ENCODE assay signal across 24 cellular contexts in genomic region chr1:52944566-52944965, GRCh38. TPM values are rescaled to one million over a fixed set of nuclear protein-coding genes. Genes with fewer than 3 reads are reported as not detected.
DNase-seq lines count a peak whose midpoint lies in the region; ATAC-seq, FAIRE-seq and TF ChIP-seq lines count a peak whose summit lies in the region.
"Had no signal": no experiment of that assay in that cellular context is flagged by ENCODE, and none has a peak within 500 bp of the region (broad histone marks: within the 10 kb centered on the region; RNA-seq: fewer than 3 reads in every experiment).

No MANE protein-coding gene starts in this region.

- peak overlapping the region; percentile 55 for H3K4me2 ChIP-seq in HCT116 (ENCODE audit: low read length)
- H3K4me2 ChIP-seq in K562 (ENCODE audit: insufficient read depth, low read length), result no peak overlapping the region
- H3K4me2 ChIP-seq in PC-9, result no peak overlapping the region
- H3K4me2 ChIP-seq: A549; BLaER1 treated with 17β-estradiol and CSF1 and Interleukin-3, amounts not matched to agents 10 nM and 100 nM had no signal

- TF ChIP-seq POLR2A in HCT116 (IDR thresholded peaks at IDR 0.05; ENCODE audit: borderline replicate concordance, extremely low read depth, insufficient read depth, insufficient read length) (no peak), K562 (conservative IDR thresholded peaks at IDR 0.05) (no peak)

- no peaks in the 10 kb centered on the region for H3K4me1 Mint-ChIP-seq in Calu3 (ENCODE audit: low read depth, unreplicated experiment)

- no peaks in the 10 kb centered on the region for H3K27me3 ChIP-seq in HCT116 (ENCODE audit: insufficient read depth, low read length)
- H3K27me3 ChIP-seq in K562 (ENCODE audit: control insufficient read depth in 2 of 2, insufficient read depth in 2 of 2, low read length in 2 of 2), result no peaks in the 10 kb centered on the region
- H3K27me3 ChIP-seq in PC-9 (ENCODE audit: insufficient read depth, low read depth), result no peaks in the 10 kb centered on the region
- H3K27me3 ChIP-seq: BE2C; BLaER1 treated with 17β-estradiol and CSF1 and Interleukin-3, amounts not matched to agents 10 nM and 100 nM had no signal

- CTCF ChIA-PET in Calu3 (lab: Charles Lee) (interaction anchor here (0.7 to 1.0 kb wide), 2 partner anchors 11 to 17 kb away, joined by 3 to 6 read pairs; partner anchors contain the start of gene SCP2), HCT116 (lab: Charles Lee) (no interaction called here), K562 (lab: Yijun Ruan, JAX; ENCODE audit: low intra/inter-chr PET ratio) (no interaction called here), PC-9 (lab: Charles Lee) (interaction anchor here (1.0 kb wide), 1 partner anchor 242 kb away, joined by 3 read pairs; no protein-coding TSS in a partner anchor)

- H3K4me1 ChIP-seq in HCT116 (ENCODE audit: control insufficient read depth in 1 of 2, insufficient read depth in 2 of 2, low read length in 2 of 2) (peaks cover 19 to 23% of the 10 kb centered on the region in 2 experiments; a peak in 3 of 4 replicates), K562 (replicated peaks in 1 of 2; ENCODE audit: control insufficient read depth in 2 of 2, insufficient read depth in 2 of 2, low read length in 2 of 2) (no peaks in the 10 kb centered on the region; a peak in 2 of 5 replicates), PC-9 (replicated peaks; ENCODE audit: insufficient read depth) (no peaks in the 10 kb centered on the region)
- H3K4me1 ChIP-seq: BE2C; BLaER1 treated with 17β-estradiol and CSF1 and Interleukin-3, amounts not matched to agents 10 nM and 100 nM; HAP-1 had no signal

- RAD21 ChIA-PET in HCT116 (lab: Charles Lee; ENCODE audit: low non-redundant PET in 1 of 2, low total read pairs in 2 of 2, uncharacterized antibody in 2 of 2, unreplicated experiment in 2 of 2), result no interaction called here

- no peak overlapping the region for H3K27ac ChIP-seq in HCT116 (ENCODE audit: low read depth, low read length)
- no peak overlapping the region for H3K27ac ChIP-seq in K562 (ENCODE audit: extremely low read depth, low read depth, low read length)
- no peak overlapping the region for H3K27ac ChIP-seq in PC-9
- H3K27ac ChIP-seq: A549; BLaER1 treated with 17β-estradiol and CSF1 and Interleukin-3, amounts not matched to agents 10 nM and 100 nM had no signal

- no peaks in the 10 kb centered on the region for H3K79me2 ChIP-seq in HCT116 (ENCODE audit: insufficient read depth, low read length)
- no peaks in the 10 kb centered on the region for H3K79me2 ChIP-seq in K562 (ENCODE audit: control insufficient read depth, insufficient read depth, low read length)
- H3K79me2 ChIP-seq in PC-9 (ENCODE audit: low read depth), result no peaks in the 10 kb centered on the region

- no peaks in the 10 kb centered on the region for H3F3A ChIP-seq in PC-9 (ENCODE audit: insufficient read depth, low read depth)

- in situ Hi-C loops in K562 (cut with MboI), result no loop called here

- H3K4me3 Mint-ChIP-seq in Calu3 (ENCODE audit: low read depth, unreplicated experiment), result no peak overlapping the region
- H3K4me3 Mint-ChIP-seq: CD14-positive monocyte; CD4-positive, alpha-beta T cell; CD8-positive, alpha-beta memory T cell had no signal

- no peak overlapping the region for H3K27ac Mint-ChIP-seq in Calu3 (ENCODE audit: unreplicated experiment)
- H3K27ac Mint-ChIP-seq: CD4-positive, alpha-beta T cell had no signal

- H3K36me3 ChIP-seq in HCT116 (ENCODE audit: control insufficient read depth in 1 of 2, insufficient read depth in 2 of 2, low read length in 2 of 2) (no peaks in the 10 kb centered on the region), K562 (ENCODE audit: control insufficient read depth, insufficient read depth, low read length) (no peaks in the 10 kb centered on the region), PC-9 (ENCODE audit: low read depth) (no peaks in the 10 kb centered on the region)
- H3K36me3 ChIP-seq: BE2C, HAP-1 had no signal

- BruUV-seq in Calu3 (replicated peaks; lab: Mats Ljungman, UMichigan) (no TSS peak), HCT116 (replicated peaks; lab: Mats Ljungman, UMichigan) (no TSS peak), K562 (replicated peaks; lab: Mats Ljungman, UMichigan) (no TSS peak), PC-9 (replicated peaks; lab: Mats Ljungman, UMichigan) (no TSS peak)

- H3K9me3 ChIP-seq in HCT116 (ENCODE audit: control insufficient read depth in 1 of 2, insufficient read depth in 1 of 2, low read depth in 1 of 2, low read length in 2 of 2), result no peaks in the 10 kb centered on the region; a peak in 1 of 4 replicates
- H3K9me3 ChIP-seq in K562 (replicated peaks; ENCODE audit: control insufficient read depth, insufficient read depth, low read depth, low read length), result no peaks in the 10 kb centered on the region
- H3K9me3 ChIP-seq in PC-9 (ENCODE audit: insufficient read depth, low read depth), result peaks cover 8% of the 10 kb centered on the region; the same call in 1 of the 2 replicates
- H3K9me3 ChIP-seq: A549, BE2C, HAP-1 had no signal

- TF ChIP-seq EP300 in K562 (IDR thresholded peaks at IDR 0.05; ENCODE audit: low read length), result no peak

- no peaks in the 10 kb centered on the region for H3K36me3 Mint-ChIP-seq in Calu3 (ENCODE audit: insufficient read depth, unreplicated experiment)

- no peaks in the 10 kb centered on the region for H3K9me3 Mint-ChIP-seq in Calu3 (ENCODE audit: low read depth, unreplicated experiment)
- H3K9me3 Mint-ChIP-seq: CD4-positive, alpha-beta T cell; CD8-positive, alpha-beta memory T cell had no signal

- H3K9ac ChIP-seq in HCT116 (ENCODE audit: low read length) (no peak overlapping the region), K562 (ENCODE audit: insufficient read depth in 1 of 2, low read depth in 2 of 2, low read length in 2 of 2) (no peak overlapping the region)
- H3K9ac ChIP-seq: BLaER1 treated with 17β-estradiol and CSF1 and Interleukin-3, amounts not matched to agents 10 nM and 100 nM had no signal

- no peak overlapping the region for H2AFZ ChIP-seq in HCT116 (ENCODE audit: low read depth, low read length, poor library complexity, severe bottlenecking)
- no peak overlapping the region for H2AFZ ChIP-seq in K562 (ENCODE audit: low read depth, low read length)
- no peak overlapping the region for H2AFZ ChIP-seq in PC-9

- DNase-seq in Calu3, result peak; percentile 33
- no peak for DNase-seq in HCT116 (ENCODE audit: low read depth, low spot score)
- DNase-seq in K562 (ENCODE audit: extremely low read depth in 1 of 4, low spot score in 3 of 4), result no peak
- no peak for DNase-seq in left lobe of liver (ENCODE audit: low spot score)
- no peak for DNase-seq in hippocampal formation (lab: John Stamatoyannopoulos, UW)
- DNase-seq in PC-9, result no peak
- DNase-seq: 8988T; ACHN; AML-193; BE2C; CD4-positive, alpha-beta T cell; CD8-positive, alpha-beta memory T cell; COR-L47; DMS153; DND-41; GOT3 had no signal

- ATAC-seq in HCT116 (peak; percentile 71), K562 (no peak), left lobe of liver (no peak)
- ATAC-seq: A549 had no signal

- TF ChIP-seq CTCF in Calu3 (IDR thresholded peaks at IDR 0.05; ENCODE audit: unreplicated experiment) (no peak), HCT116 (IDR thresholded peaks at IDR 0.05 in 2 of 3, conservative IDR thresholded peaks at IDR 0.05 in 1 of 3; ENCODE audit: borderline replicate concordance in 1 of 3, insufficient read depth in 1 of 3, low read depth in 2 of 3, low read length in 2 of 3) (no peak), K562 (IDR thresholded peaks at IDR 0.05 in 2 of 3, conservative IDR thresholded peaks at IDR 0.05 in 1 of 3; ENCODE audit: insufficient read depth in 2 of 3, low read depth in 1 of 3, low read length in 3 of 3) (no peak), PC-9 (conservative IDR thresholded peaks at IDR 0.05) (no peak)

- H3K4me3 ChIP-seq in HCT116 (replicated peaks in 1 of 2; ENCODE audit: low read depth in 1 of 2, low read length in 2 of 2), result no peak overlapping the region
- H3K4me3 ChIP-seq in K562, result no peak overlapping the region
- no peak overlapping the region for H3K4me3 ChIP-seq in PC-9
- H3K4me3 ChIP-seq: A549; BLaER1 treated with 17β-estradiol and CSF1 and Interleukin-3, amounts not matched to agents 10 nM and 100 nM; HAP-1 had no signal

- no peak for FAIRE-seq in K562 (lab: Jason Lieb, UNC)
- FAIRE-seq: A549, G401.6, GM12892, GM19239, H54 had no signal

- WGBS in K562 (ENCODE audit: insufficient coverage, low coverage, missing lambda C conversion rate), result 20% methylated on average over 10 of the region's 10 CpGs

- H3K27me3 Mint-ChIP-seq in Calu3 (ENCODE audit: unreplicated experiment), result no peaks in the 10 kb centered on the region
- H3K27me3 Mint-ChIP-seq: CD4-positive, alpha-beta T cell; CD8-positive, alpha-beta memory T cell had no signal

- POLR2A ChIA-PET in HCT116 (lab: Charles Lee) (no interaction called here), K562 (lab: Yijun Ruan, JAX) (interaction anchor here (0.6 to 1.1 kb wide), 4 partner anchors 13 to 108 kb away, joined by 3 to 4 read pairs (median 3); no protein-coding TSS in a partner anchor), PC-9 (lab: Charles Lee; ENCODE audit: unreplicated experiment) (interaction anchor here (0.6 to 0.7 kb wide), 2 partner anchors 17 to 36 kb away, joined by 5 to 6 read pairs; no protein-coding TSS in a partner anchor)

- no peaks in the 10 kb centered on the region for H3K9me1 ChIP-seq in K562 (ENCODE audit: control insufficient read depth, insufficient read depth, low read length)

- H3K9me2 ChIP-seq in HCT116 (ENCODE audit: insufficient read depth) (no peaks in the 10 kb centered on the region), PC-9 (ENCODE audit: insufficient read depth) (no peaks in the 10 kb centered on the region)

- H4K20me1 ChIP-seq in HCT116 (ENCODE audit: insufficient read depth) (no peaks in the 10 kb centered on the region), K562 (replicated peaks; ENCODE audit: control insufficient read depth, insufficient read depth, low read length) (no peaks in the 10 kb centered on the region), PC-9 (ENCODE audit: insufficient read depth) (no peaks in the 10 kb centered on the region)
- H4K20me1 ChIP-seq: BLaER1 treated with 17β-estradiol and CSF1 and Interleukin-3, amounts not matched to agents 10 nM and 100 nM had no signal

- TF ChIP-seq RAD21 in HCT116 (IDR thresholded peaks at IDR 0.05; ENCODE audit: low read depth) (no peak), K562 (CRISPR knock-in tag; conservative IDR thresholded peaks at IDR 0.05 in 1 of 2, IDR thresholded peaks at IDR 0.05 in 1 of 2) (no peak)

- intact Hi-C loops in Calu3 (cut with micrococcal nuclease; ENCODE audit: unreplicated experiment), result no loop called here
- intact Hi-C loops in HCT116 (cut with micrococcal nuclease), result no loop called here
- intact Hi-C loops in K562 (cut with micrococcal nuclease), result no loop called here
- intact Hi-C loops in PC-9 (cut with micrococcal nuclease; ENCODE audit: unreplicated experiment), result no loop called here

RNA-seq across cellular contexts. Expression of gene SCP2, which starts 17.5 kb away (rescaled TPM):
- 91.1 and 99.3 TPM in 2 replicates for total RNA-seq in Calu3 (2022)
- 62.0 TPM for total RNA-seq in HCT116 (2021; ENCODE audit: unreplicated experiment)
- 28.0 and 34.3 TPM in 2 replicates for polyA plus RNA-seq in HCT116 (2012)
- 29.9 and 35.2 TPM in 2 replicates for total RNA-seq in K562 (2011; cell fraction: chromatin; rRNA removed; ENCODE audit: low replicate concordance)
- 7.8 and 8.3 TPM in 2 replicates for total RNA-seq in K562 (2011; cell fraction: nucleolus; rRNA removed)
- total RNA-seq in K562 (2011; cell fraction: nucleoplasm; rRNA removed), result 15.8 and 32.7 TPM in 2 replicates
- 57.7 and 63.8 TPM in 2 replicates for total RNA-seq in K562 (2014; rRNA removed)
- total RNA-seq in K562 (2014; rRNA removed; fragmentation: Illumina TruSeq; extraction: Trizol), result 135 and 151 TPM in 2 replicates
- total RNA-seq in K562 (2015; rRNA removed; fragmentation: Illumina TruSeq; extraction: Trizol), result 110 and 116 TPM in 2 replicates
- 71.0 and 73.6 TPM in 2 replicates for total RNA-seq in K562 (2021)
- polyA plus RNA-seq in K562 (2011; rRNA removed), result 76.7 and 84.5 TPM in 2 replicates
- 14.6 and 36.1 TPM in 2 replicates for polyA plus RNA-seq in K562 (2011; cell fraction: cytosol; rRNA removed)
- polyA plus RNA-seq in K562 (2011; cell fraction: nucleus; rRNA removed), result 24.8 and 39.1 TPM in 2 replicates
- 78.8 and 97.2 TPM in 2 replicates for polyA plus RNA-seq in K562 (2012)
- polyA plus RNA-seq in K562 (2014; fragmentation: Illumina TruSeq; extraction: Trizol), result 101 and 106 TPM in 2 replicates
- 100 to 1,000 TPM; 197 to 258 TPM for polyA plus RNA-seq in K562 (2014; fragmentation: Nextera tagmentation; extraction: Ambion mirVana)
- polyA plus RNA-seq in K562 (2014; rRNA removed), result 78.7 and 81.8 TPM in 2 replicates
- polyA minus RNA-seq in K562 (2011; rRNA and poly(A)+ RNA removed), result 59.6 and 66.7 TPM in 2 replicates
- polyA minus RNA-seq in K562 (2011; cell fraction: cytosol; rRNA and poly(A)+ RNA removed), result 24.9 and 31.2 TPM in 2 replicates
- 10.0 and 22.5 TPM in 2 replicates for polyA minus RNA-seq in K562 (2011; cell fraction: nucleus; rRNA and poly(A)+ RNA removed)
- total RNA-seq in left lobe of liver, result 796 TPM
- 87.8 and 95.8 TPM in 2 replicates for total RNA-seq in PC-9 (2021)

RNA-seq across cellular contexts. Expression of gene ECHDC2, which starts 23.0 kb away (rescaled TPM):
- total RNA-seq in Calu3 (2022) (113 and 114 TPM in 2 replicates), HCT116 (2021; ENCODE audit: unreplicated experiment) (50.4 TPM), K562 (2014; rRNA removed) (not detected in 2 replicates), K562 (2014; rRNA removed; fragmentation: Illumina TruSeq; extraction: Trizol) (0.38 TPM in 1 of 2 replicates, not detected in the other), K562 (2015; rRNA removed; fragmentation: Illumina TruSeq; extraction: Trizol) (0.26 and 0.29 TPM in 2 replicates), K562 (2021) (0.69 and 1.5 TPM in 2 replicates), left lobe of liver (966 TPM), PC-9 (2021) (78.4 and 80.0 TPM in 2 replicates)
- 38.2 and 45.8 TPM in 2 replicates for polyA plus RNA-seq in HCT116 (2012)
- total RNA-seq in K562 (2011; cell fraction: chromatin; rRNA removed; ENCODE audit: low replicate concordance), result 2.1 and 2.8 TPM in 2 replicates
- 0.83 and 1.8 TPM in 2 replicates for total RNA-seq in K562 (2011; cell fraction: nucleolus; rRNA removed)
- 0.51 and 1.7 TPM in 2 replicates for total RNA-seq in K562 (2011; cell fraction: nucleoplasm; rRNA removed)
- polyA plus RNA-seq in K562 (2011; rRNA removed) (0.38 and 0.74 TPM in 2 replicates), K562 (2014; fragmentation: Illumina TruSeq; extraction: Trizol) (0.17 TPM in 1 of 2 replicates, not detected in the other), K562 (2014; fragmentation: Nextera tagmentation; extraction: Ambion mirVana) (1 to 10 TPM; 2.0 to 2.6 TPM), K562 (2014; rRNA removed) (0.12 and 1.3 TPM in 2 replicates)
- polyA plus RNA-seq in K562 (2011; cell fraction: cytosol; rRNA removed), result 0.12 and 0.50 TPM in 2 replicates
- 1.1 and 1.6 TPM in 2 replicates for polyA plus RNA-seq in K562 (2011; cell fraction: nucleus; rRNA removed)
- polyA plus RNA-seq in K562 (2012), result 5.6 and 5.9 TPM in 2 replicates
- 0.30 TPM in 1 of 2 replicates, not detected in the other for polyA minus RNA-seq in K562 (2011; rRNA and poly(A)+ RNA removed)
- not detected in 2 replicates for polyA minus RNA-seq in K562 (2011; cell fraction: cytosol; rRNA and poly(A)+ RNA removed)
- polyA minus RNA-seq in K562 (2011; cell fraction: nucleus; rRNA and poly(A)+ RNA removed), result 0.13 and 1.3 TPM in 2 replicates

Comparison
In these comparisons a context has a peak if more than half of its experiments do, and no peak if none do; other contexts are left out.
1. RNA of gene ECHDC2, which starts 23.0 kb away (total RNA-seq): 966 TPM in left lobe of liver (single experiment), 113 to 114 TPM in Calu3, 78.4 to 80.0 TPM in PC-9 and 50.4 TPM in HCT116 (single experiment); 0.26 to 2.8 TPM in K562; every median in the first group is over 10 times any median in the second.
2. CTCF ChIA-PET loops: an anchor here in Calu3 (0.7 to 1.0 kb wide) and PC-9 (1.0 kb wide); none called in HCT116 and K562.